Comparison of ENCODE assay signal across 1 cellular context in genomic region chr12:56041579-56042429, GRCh38.
TF ChIP-seq lines count a peak whose summit lies in the region.

Gene RPS26, plus strand, starts transcription at chr12:56041918. Its CDS starts 249 bp downstream, at chr12:56042167.

TF ChIP-seq in HepG2, 621 proteins besides CTCF, POLR2A, EP300 and RAD21 (continued from another document and continues in another):
- TF ChIP-seq ZBTB42 (CRISPR knock-in tag; IDR thresholded peaks at IDR 0.05) (no peak), MYC (CRISPR knock-in tag; IDR thresholded peaks at IDR 0.05; ENCODE audit: borderline replicate concordance) (peak; percentile 78), U2AF1 (optimal IDR thresholded peaks at IDR 0.05; ENCODE audit: low read depth, low read length) (peak; percentile 11), ZNF713 (CRISPR knock-in tag; IDR thresholded peaks at IDR 0.05) (peak; percentile 50; the same call in 1 of the 2 replicates), ZNF570 (CRISPR knock-in tag; IDR thresholded peaks at IDR 0.05; ENCODE audit: borderline replicate concordance) (no peak), ZNF556 (CRISPR knock-in tag; IDR thresholded peaks at IDR 0.05; ENCODE audit: borderline replicate concordance) (0 out of 2 replicates have a peak, but pooled peaks have one; percentile 8), HMGA1 (CRISPR knock-in tag; conservative IDR thresholded peaks at IDR 0.05) (no peak), DPF2 (CRISPR knock-in tag; IDR thresholded peaks at IDR 0.05; ENCODE audit: borderline replicate concordance, low read depth) (no peak), CHCHD3 (CRISPR knock-in tag; IDR thresholded peaks at IDR 0.05) (no peak), HOXA7 (CRISPR knock-in tag; IDR thresholded peaks at IDR 0.05) (no peak), SMAD1 (CRISPR knock-in tag; IDR thresholded peaks at IDR 0.05; ENCODE audit: borderline replicate concordance, low read depth) (peak; percentile 74; the same call in 1 of the 2 replicates), ZNF616 (CRISPR knock-in tag; IDR thresholded peaks at IDR 0.05; ENCODE audit: low read depth) (no peak), HOXA3 (CRISPR knock-in tag; IDR thresholded peaks at IDR 0.05) (peak; percentile 93), KLF12 (CRISPR knock-in tag; IDR thresholded peaks at IDR 0.05; ENCODE audit: borderline replicate concordance) (peak; percentile 76; the same call in 1 of the 2 replicates), ZNF33A (CRISPR knock-in tag; IDR thresholded peaks at IDR 0.05; ENCODE audit: borderline replicate concordance) (no peak), ZNF121 (CRISPR knock-in tag; IDR thresholded peaks at IDR 0.05) (0 out of 2 replicates have a peak, but pooled peaks have one; percentile 5), SAFB2 (CRISPR knock-in tag; IDR thresholded peaks at IDR 0.05; ENCODE audit: borderline replicate concordance, low read depth) (0 out of 2 replicates have a peak, but pooled peaks have one; percentile 38), RBM22 (optimal IDR thresholded peaks at IDR 0.05; ENCODE audit: low read length) (peak; percentile 33), ZNF710 (CRISPR knock-in tag; IDR thresholded peaks at IDR 0.05; ENCODE audit: borderline replicate concordance) (peak; percentile 76; the same call in 1 of the 2 replicates), HMG20B (CRISPR knock-in tag; conservative IDR thresholded peaks at IDR 0.05) (0 out of 2 replicates have a peak, but pooled peaks have one; percentile 35), ZNF460 (CRISPR knock-in tag; IDR thresholded peaks at IDR 0.05; ENCODE audit: borderline replicate concordance) (no peak), ZNF850 (CRISPR knock-in tag; conservative IDR thresholded peaks at IDR 0.05) (no peak), TCF7L2 (IDR thresholded peaks at IDR 0.05; ENCODE audit: low read depth, low read length) (no peak), ZNF451 (CRISPR knock-in tag; IDR thresholded peaks at IDR 0.05) (no peak), TEF (CRISPR knock-in tag; IDR thresholded peaks at IDR 0.05) (no peak), MTF1 (CRISPR knock-in tag; IDR thresholded peaks at IDR 0.05) (peak; percentile 69; the same call in 1 of the 2 replicates), SETDB1 (CRISPR knock-in tag; IDR thresholded peaks at IDR 0.05; ENCODE audit: borderline replicate concordance) (no peak), TCF12 (IDR thresholded peaks at IDR 0.05) (no peak), TCF12 (CRISPR knock-in tag; IDR thresholded peaks at IDR 0.05) (0 out of 2 replicates have a peak, but pooled peaks have one; percentile 43), KDM2A (CRISPR knock-in tag; IDR thresholded peaks at IDR 0.05; ENCODE audit: borderline replicate concordance, low read depth) (peak; percentile 85), ARID5B (CRISPR knock-in tag; IDR thresholded peaks at IDR 0.05) (peak; percentile 36; the same call in 1 of the 2 replicates), ATF1 (CRISPR knock-in tag; IDR thresholded peaks at IDR 0.05) (peak; percentile 89), ZFP36L2 (CRISPR knock-in tag; IDR thresholded peaks at IDR 0.05) (no peak), PRDM10 (CRISPR knock-in tag; IDR thresholded peaks at IDR 0.05; ENCODE audit: low read depth) (peak; percentile 48; the same call in 1 of the 2 replicates), CEBPG (CRISPR knock-in tag; IDR thresholded peaks at IDR 0.05) (0 out of 2 replicates have a peak, but pooled peaks have one; percentile 7), GABPA (IDR thresholded peaks at IDR 0.05; ENCODE audit: low read depth, low read length) (peak; percentile 92), GABPA (CRISPR knock-in tag; IDR thresholded peaks at IDR 0.05; ENCODE audit: low read depth) (peak; percentile 98)
- TF ChIP-seq, protein P1, sequence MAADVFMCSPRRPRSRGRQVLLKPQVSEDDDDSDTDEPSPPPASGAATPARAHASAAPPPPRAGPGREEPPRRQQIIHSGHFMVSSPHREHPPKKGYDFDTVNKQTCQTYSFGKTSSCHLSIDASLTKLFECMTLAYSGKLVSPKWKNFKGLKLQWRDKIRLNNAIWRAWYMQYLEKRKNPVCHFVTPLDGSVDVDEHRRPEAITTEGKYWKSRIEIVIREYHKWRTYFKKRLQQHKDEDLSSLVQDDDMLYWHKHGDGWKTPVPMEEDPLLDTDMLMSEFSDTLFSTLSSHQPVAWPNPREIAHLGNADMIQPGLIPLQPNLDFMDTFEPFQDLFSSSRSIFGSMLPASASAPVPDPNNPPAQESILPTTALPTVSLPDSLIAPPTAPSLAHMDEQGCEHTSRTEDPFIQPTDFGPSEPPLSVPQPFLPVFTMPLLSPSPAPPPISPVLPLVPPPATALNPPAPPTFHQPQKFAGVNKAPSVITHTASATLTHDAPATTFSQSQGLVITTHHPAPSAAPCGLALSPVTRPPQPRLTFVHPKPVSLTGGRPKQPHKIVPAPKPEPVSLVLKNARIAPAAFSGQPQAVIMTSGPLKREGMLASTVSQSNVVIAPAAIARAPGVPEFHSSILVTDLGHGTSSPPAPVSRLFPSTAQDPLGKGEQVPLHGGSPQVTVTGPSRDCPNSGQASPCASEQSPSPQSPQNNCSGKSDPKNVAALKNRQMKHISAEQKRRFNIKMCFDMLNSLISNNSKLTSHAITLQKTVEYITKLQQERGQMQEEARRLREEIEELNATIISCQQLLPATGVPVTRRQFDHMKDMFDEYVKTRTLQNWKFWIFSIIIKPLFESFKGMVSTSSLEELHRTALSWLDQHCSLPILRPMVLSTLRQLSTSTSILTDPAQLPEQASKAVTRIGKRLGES (CRISPR knock-in tag; IDR thresholded peaks at IDR 0.05; ENCODE audit: borderline replicate concordance), result peak; percentile 90; the same call in 1 of the 2 replicates
- TF ChIP-seq, protein P2, sequence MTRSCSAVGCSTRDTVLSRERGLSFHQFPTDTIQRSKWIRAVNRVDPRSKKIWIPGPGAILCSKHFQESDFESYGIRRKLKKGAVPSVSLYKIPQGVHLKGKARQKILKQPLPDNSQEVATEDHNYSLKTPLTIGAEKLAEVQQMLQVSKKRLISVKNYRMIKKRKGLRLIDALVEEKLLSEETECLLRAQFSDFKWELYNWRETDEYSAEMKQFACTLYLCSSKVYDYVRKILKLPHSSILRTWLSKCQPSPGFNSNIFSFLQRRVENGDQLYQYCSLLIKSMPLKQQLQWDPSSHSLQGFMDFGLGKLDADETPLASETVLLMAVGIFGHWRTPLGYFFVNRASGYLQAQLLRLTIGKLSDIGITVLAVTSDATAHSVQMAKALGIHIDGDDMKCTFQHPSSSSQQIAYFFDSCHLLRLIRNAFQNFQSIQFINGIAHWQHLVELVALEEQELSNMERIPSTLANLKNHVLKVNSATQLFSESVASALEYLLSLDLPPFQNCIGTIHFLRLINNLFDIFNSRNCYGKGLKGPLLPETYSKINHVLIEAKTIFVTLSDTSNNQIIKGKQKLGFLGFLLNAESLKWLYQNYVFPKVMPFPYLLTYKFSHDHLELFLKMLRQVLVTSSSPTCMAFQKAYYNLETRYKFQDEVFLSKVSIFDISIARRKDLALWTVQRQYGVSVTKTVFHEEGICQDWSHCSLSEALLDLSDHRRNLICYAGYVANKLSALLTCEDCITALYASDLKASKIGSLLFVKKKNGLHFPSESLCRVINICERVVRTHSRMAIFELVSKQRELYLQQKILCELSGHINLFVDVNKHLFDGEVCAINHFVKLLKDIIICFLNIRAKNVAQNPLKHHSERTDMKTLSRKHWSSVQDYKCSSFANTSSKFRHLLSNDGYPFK (CRISPR knock-in tag; IDR thresholded peaks at IDR 0.05; ENCODE audit: borderline replicate concordance), result peak; percentile 90; the same call in 1 of the 2 replicates
- TF ChIP-seq, protein P3, sequence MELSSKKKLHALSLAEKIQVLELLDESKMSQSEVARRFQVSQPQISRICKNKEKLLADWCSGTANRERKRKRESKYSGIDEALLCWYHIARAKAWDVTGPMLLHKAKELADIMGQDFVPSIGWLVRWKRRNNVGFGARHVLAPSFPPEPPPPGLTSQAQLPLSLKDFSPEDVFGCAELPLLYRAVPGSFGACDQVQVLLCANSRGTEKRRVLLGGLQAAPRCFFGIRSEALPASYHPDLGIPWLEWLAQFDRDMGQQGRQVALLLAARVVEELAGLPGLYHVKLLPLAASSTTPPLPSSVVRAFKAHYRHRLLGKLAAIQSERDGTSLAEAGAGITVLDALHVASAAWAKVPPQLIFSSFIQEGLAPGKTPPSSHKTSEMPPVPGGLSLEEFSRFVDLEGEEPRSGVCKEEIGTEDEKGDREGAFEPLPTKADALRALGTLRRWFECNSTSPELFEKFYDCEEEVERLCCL (CRISPR knock-in tag; IDR thresholded peaks at IDR 0.05; ENCODE audit: borderline replicate concordance), result no peak
- TF ChIP-seq, protein P4, sequence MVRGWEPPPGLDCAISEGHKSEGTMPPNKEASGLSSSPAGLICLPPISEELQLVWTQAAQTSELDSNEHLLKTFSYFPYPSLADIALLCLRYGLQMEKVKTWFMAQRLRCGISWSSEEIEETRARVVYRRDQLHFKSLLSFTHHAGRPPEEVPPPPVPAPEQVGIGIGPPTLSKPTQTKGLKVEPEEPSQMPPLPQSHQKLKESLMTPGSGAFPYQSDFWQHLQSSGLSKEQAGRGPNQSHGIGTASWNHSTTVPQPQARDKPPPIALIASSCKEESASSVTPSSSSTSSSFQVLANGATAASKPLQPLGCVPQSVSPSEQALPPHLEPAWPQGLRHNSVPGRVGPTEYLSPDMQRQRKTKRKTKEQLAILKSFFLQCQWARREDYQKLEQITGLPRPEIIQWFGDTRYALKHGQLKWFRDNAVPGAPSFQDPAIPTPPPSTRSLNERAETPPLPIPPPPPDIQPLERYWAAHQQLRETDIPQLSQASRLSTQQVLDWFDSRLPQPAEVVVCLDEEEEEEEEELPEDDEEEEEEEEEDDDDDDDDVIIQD (CRISPR knock-in tag; IDR thresholded peaks at IDR 0.05; ENCODE audit: low read depth), result 0 out of 2 replicates have a peak, but pooled peaks have one; percentile 21
- TF ChIP-seq, protein P5, sequence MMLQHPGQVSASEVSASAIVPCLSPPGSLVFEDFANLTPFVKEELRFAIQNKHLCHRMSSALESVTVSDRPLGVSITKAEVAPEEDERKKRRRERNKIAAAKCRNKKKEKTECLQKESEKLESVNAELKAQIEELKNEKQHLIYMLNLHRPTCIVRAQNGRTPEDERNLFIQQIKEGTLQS (CRISPR knock-in tag; IDR thresholded peaks at IDR 0.05), result no peak
